In the genomic region with DNA sequence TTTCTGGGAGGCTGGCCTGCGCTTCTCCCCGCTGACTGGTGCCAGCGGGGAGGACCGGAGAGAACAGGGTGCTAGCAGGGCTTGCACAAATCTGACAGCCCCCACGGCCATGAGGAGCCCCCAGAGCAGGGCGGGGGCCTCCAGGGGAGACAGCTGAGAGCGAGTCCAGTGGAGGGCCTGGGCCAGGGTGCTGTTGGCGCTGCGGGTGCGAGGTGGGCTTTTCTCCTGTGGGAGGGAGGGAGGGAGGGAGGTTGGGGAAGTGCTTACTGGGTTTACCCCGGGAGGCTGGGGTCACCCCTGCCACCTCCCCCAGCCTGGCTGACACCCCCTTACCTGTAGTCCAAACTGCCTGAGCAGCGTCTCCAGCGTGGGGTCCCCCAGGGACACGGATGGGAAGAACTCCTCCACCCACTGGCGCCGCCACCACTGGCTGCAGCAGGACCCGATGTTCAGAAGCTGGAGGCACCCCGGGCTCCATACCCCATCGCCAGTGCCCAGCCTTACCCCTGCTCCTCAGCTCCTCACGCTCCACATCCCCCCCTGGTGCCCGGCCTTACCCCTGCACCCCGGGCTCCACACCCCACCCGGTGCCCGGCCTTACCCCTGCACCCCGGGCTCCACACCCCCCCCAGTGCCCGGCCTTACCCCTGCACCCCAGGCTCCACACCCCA, we compare ENCODE assay signal across 25 cellular contexts. TPM values are rescaled to one million over a fixed set of nuclear protein-coding genes. Genes with fewer than 3 reads are reported as not detected.
DNase-seq lines count a peak whose midpoint lies in the region; ATAC-seq, FAIRE-seq and TF ChIP-seq lines count a peak whose summit lies in the region.
"Had no signal": no experiment of that assay in that cellular context is flagged by ENCODE, and none has a peak within 500 bp of the region (broad histone marks: within the 10 kb centered on the region; RNA-seq: fewer than 3 reads in every experiment).

No MANE protein-coding gene starts in this region.

- H3K4me1 ChIP-seq in RWPE2 (ENCODE audit: insufficient read depth, poor library complexity, severe bottlenecking), result no peaks in the 10 kb centered on the region
- peaks cover 10% of the 10 kb centered on the region for H3K4me1 ChIP-seq in keratinocyte (ENCODE audit: control insufficient read depth, extremely low read depth, insufficient read depth, low read length)
- H3K4me1 ChIP-seq in naive thymus-derived CD4-positive, alpha-beta T cell (ENCODE audit: control insufficient read depth in 2 of 2, insufficient read depth in 2 of 2, low read length in 2 of 2), result peaks cover 11 to 17% of the 10 kb centered on the region in 2 donors

- no peaks in the 10 kb centered on the region for H4K20me1 ChIP-seq in keratinocyte (ENCODE audit: control insufficient read depth, extremely low read depth, insufficient read depth, low read length)

- H3K27me3 Mint-ChIP-seq in activated CD4-positive, alpha-beta T cell treated with anti-CD3 and anti-CD28 coated beads for 36 hours, result no peaks in the 10 kb centered on the region
- no peaks in the 10 kb centered on the region for H3K27me3 Mint-ChIP-seq in activated CD4-positive, alpha-beta T cell treated with anti-CD3 and anti-CD28 coated beads, Interleukin-2, amount 10 ng/mL, durations not matched to agents 7 days and 5 days
- no peaks in the 10 kb centered on the region for H3K27me3 Mint-ChIP-seq in naive thymus-derived CD4-positive, alpha-beta T cell
- H3K27me3 Mint-ChIP-seq: effector memory CD8-positive, alpha-beta T cell had no signal

- H3K27me3 ChIP-seq in RWPE2 (ENCODE audit: insufficient read depth, poor library complexity, severe bottlenecking), result no peaks in the 10 kb centered on the region
- H3K27me3 ChIP-seq in keratinocyte (ENCODE audit: control insufficient read depth, extremely low read depth, insufficient read depth, low read length), result no peaks in the 10 kb centered on the region
- H3K27me3 ChIP-seq in naive thymus-derived CD4-positive, alpha-beta T cell (ENCODE audit: control insufficient read depth in 2 of 2, insufficient read depth in 2 of 2, low read length in 2 of 2), result no peaks in the 10 kb centered on the region

- TF ChIP-seq CTCF in GM12875 (IDR thresholded peaks at IDR 0.05; ENCODE audit: borderline replicate concordance, insufficient read depth, low read depth, low read length), result peak; percentile 22; the same call in 1 of the 2 replicates
- TF ChIP-seq CTCF in RWPE2 (IDR thresholded peaks at IDR 0.05; ENCODE audit: poor library complexity, severe bottlenecking), result no peak
- TF ChIP-seq CTCF in keratinocyte (optimal IDR thresholded peaks at IDR 0.05 in 1 of 3, IDR thresholded peaks at IDR 0.05 in 1 of 3, conservative IDR thresholded peaks at IDR 0.05 in 1 of 3; ENCODE audit: extremely low read depth in 1 of 3, insufficient read depth in 2 of 3, low read length in 3 of 3), result peak in 2 of 3 experiments; percentile 9 to 13

- H3K4me1 Mint-ChIP-seq in activated CD4-positive, alpha-beta T cell treated with anti-CD3 and anti-CD28 coated beads for 36 hours, result peaks cover 2% of the 10 kb centered on the region
- peaks cover 4% of the 10 kb centered on the region for H3K4me1 Mint-ChIP-seq in activated CD4-positive, alpha-beta T cell treated with anti-CD3 and anti-CD28 coated beads, Interleukin-2, amount 10 ng/mL, durations not matched to agents 7 days and 5 days
- H3K4me1 Mint-ChIP-seq in naive thymus-derived CD4-positive, alpha-beta T cell, result peaks cover 1 to 13% (median 6%) of the 10 kb centered on the region in 7 donors

- H3K9me1 ChIP-seq in keratinocyte (ENCODE audit: control insufficient read depth, extremely low read depth, insufficient read depth, low read length), result no peaks in the 10 kb centered on the region

- peaks cover 17% of the 10 kb centered on the region for H3K36me3 ChIP-seq in RWPE2 (ENCODE audit: low read depth)
- peaks cover 6 to 17% of the 10 kb centered on the region in 2 experiments for H3K36me3 ChIP-seq in keratinocyte (ENCODE audit: control insufficient read depth in 2 of 2, extremely low read depth in 1 of 2, insufficient read depth in 2 of 2, low read length in 2 of 2)
- peaks cover 0 to 40% (median 7%) of the 10 kb centered on the region in 3 experiments for H3K36me3 ChIP-seq in naive thymus-derived CD4-positive, alpha-beta T cell (ENCODE audit: control insufficient read depth in 2 of 3, insufficient read depth in 3 of 3, low read length in 3 of 3)

- no peak overlapping the region for H3K27ac Mint-ChIP-seq in activated CD4-positive, alpha-beta T cell treated with anti-CD3 and anti-CD28 coated beads for 36 hours
- no peak overlapping the region for H3K27ac Mint-ChIP-seq in activated CD4-positive, alpha-beta T cell treated with anti-CD3 and anti-CD28 coated beads, Interleukin-2, amount 10 ng/mL, durations not matched to agents 7 days and 5 days
- no peak overlapping the region for H3K27ac Mint-ChIP-seq in naive thymus-derived CD4-positive, alpha-beta T cell
- H3K27ac Mint-ChIP-seq: activated T-helper 2 cell treated with anti-CD3 and anti-CD28 coated beads, Interferon-gamma antibody, Interleukin-2, Interleukin-4, amounts not matched to agents 10 μg/mL and 5 μg/mL and 100 μg/mL, durations not matched to agents 14 hours and 24 hours and 36 hours; effector memory CD8-positive, alpha-beta T cell; natural killer cell; T-helper 1 cell treated with Interleukin-12 subunit alpha and Interleukin-12 subunit beta and Interleukin-4 antibody, amounts not matched to agents 30 μg/mL and 1 μg/mL, for 36 hours had no signal

- H3K36me3 Mint-ChIP-seq in activated CD4-positive, alpha-beta T cell treated with anti-CD3 and anti-CD28 coated beads for 36 hours (ENCODE audit: low read depth), result peaks cover 8% of the 10 kb centered on the region
- H3K36me3 Mint-ChIP-seq in activated CD4-positive, alpha-beta T cell treated with anti-CD3 and anti-CD28 coated beads, Interleukin-2, amount 10 ng/mL, durations not matched to agents 7 days and 5 days (ENCODE audit: low read depth), result peaks cover 4% of the 10 kb centered on the region
- peaks cover 0 to 7% (median 0%) of the 10 kb centered on the region in 5 donors for H3K36me3 Mint-ChIP-seq in naive thymus-derived CD4-positive, alpha-beta T cell
- H3K36me3 Mint-ChIP-seq: natural killer cell had no signal

- dilution Hi-C loops in keratinocyte (cut with MboI; ENCODE audit: extremely low pct_ligation_motif_present, low sequenced_read_pairs), result no loop called here

- POLR2A ChIA-PET in activated CD4-positive, alpha-beta T cell treated with anti-CD3 and anti-CD28 coated beads for 36 hours (lab: Charles Lee), result no interaction called here
- POLR2A ChIA-PET in activated CD4-positive, alpha-beta T cell treated with anti-CD3 and anti-CD28 coated beads, Interleukin-2, amount 10 ng/mL, durations not matched to agents 7 days and 5 days (lab: Charles Lee), result no interaction called here
- POLR2A ChIA-PET in naive thymus-derived CD4-positive, alpha-beta T cell (lab: Charles Lee), result interaction anchor here (0.9 to 1.5 kb wide), 3 partner anchors 22 to 117 kb away, joined by 3 read pairs; partner anchors contain the start of gene ADM2

- H3K79me2 ChIP-seq in keratinocyte (ENCODE audit: control insufficient read depth, insufficient read depth, low read length), result peaks cover 15% of the 10 kb centered on the region

- H3K27ac ChIP-seq in RWPE2 (ENCODE audit: poor library complexity, severe bottlenecking), result no peak overlapping the region
- no peak overlapping the region for H3K27ac ChIP-seq in keratinocyte (ENCODE audit: control insufficient read depth, insufficient read depth, low read length)
- no peak overlapping the region for H3K27ac ChIP-seq in naive thymus-derived CD4-positive, alpha-beta T cell (ENCODE audit: low read depth, low read length)
- H3K27ac ChIP-seq: 22Rv1 had no signal

- intact Hi-C loops in activated CD4-positive, alpha-beta T cell treated with anti-CD3 and anti-CD28 coated beads for 36 hours (cut with DNase I, micrococcal nuclease), result loop anchor here in 1 of 2 experiments (10.0 kb wide), 2 partner anchors 49 to 259 kb away; partner anchors contain the start of gene TUBGCP6
- intact Hi-C loops in naive thymus-derived CD4-positive, alpha-beta T cell (cut with micrococcal nuclease), result loop anchor here in 1 of 2 donors (10.0 kb wide), 1 partner anchor 229 kb away; the partner anchor contains the start of gene MAPK11

- H3K9me3 Mint-ChIP-seq in activated CD4-positive, alpha-beta T cell treated with anti-CD3 and anti-CD28 coated beads for 36 hours (ENCODE audit: low read depth), result no peaks in the 10 kb centered on the region
- no peaks in the 10 kb centered on the region for H3K9me3 Mint-ChIP-seq in activated CD4-positive, alpha-beta T cell treated with anti-CD3 and anti-CD28 coated beads, Interleukin-2, amount 10 ng/mL, durations not matched to agents 7 days and 5 days
- H3K9me3 Mint-ChIP-seq in naive thymus-derived CD4-positive, alpha-beta T cell, result no peaks in the 10 kb centered on the region
- H3K9me3 Mint-ChIP-seq: activated T-helper 2 cell treated with anti-CD3 and anti-CD28 coated beads, Interferon-gamma antibody, Interleukin-2, Interleukin-4, amounts not matched to agents 10 μg/mL and 5 μg/mL and 100 μg/mL, durations not matched to agents 14 hours and 24 hours and 36 hours; effector memory CD8-positive, alpha-beta T cell; natural killer cell; T-helper 1 cell treated with Interleukin-12 subunit alpha and Interleukin-12 subunit beta and Interleukin-4 antibody, amounts not matched to agents 30 μg/mL and 1 μg/mL, for 36 hours had no signal

- H3K4me2 ChIP-seq in keratinocyte (ENCODE audit: control insufficient read depth, extremely low read depth, insufficient read depth, low read depth, low read length), result no peak overlapping the region

- no peak overlapping the region for H3K4me3 Mint-ChIP-seq in activated CD4-positive, alpha-beta T cell treated with anti-CD3 and anti-CD28 coated beads for 36 hours
- H3K4me3 Mint-ChIP-seq in activated CD4-positive, alpha-beta T cell treated with anti-CD3 and anti-CD28 coated beads, Interleukin-2, amount 10 ng/mL, durations not matched to agents 7 days and 5 days, result no peak overlapping the region
- H3K4me3 Mint-ChIP-seq in naive thymus-derived CD4-positive, alpha-beta T cell, result no peak overlapping the region
- H3K4me3 Mint-ChIP-seq: effector memory CD8-positive, alpha-beta T cell; natural killer cell; T-helper 1 cell treated with Interleukin-12 subunit alpha and Interleukin-12 subunit beta and Interleukin-4 antibody, amounts not matched to agents 30 μg/mL and 1 μg/mL, for 36 hours had no signal

- CTCF ChIA-PET in activated CD4-positive, alpha-beta T cell treated with anti-CD3 and anti-CD28 coated beads for 36 hours (lab: Charles Lee), result interaction anchor here (0.7 kb wide), 1 partner anchor 332 kb away, joined by 3 read pairs; no protein-coding TSS in a partner anchor
- CTCF ChIA-PET in activated CD4-positive, alpha-beta T cell treated with anti-CD3 and anti-CD28 coated beads, Interleukin-2, amount 10 ng/mL, durations not matched to agents 7 days and 5 days (lab: Charles Lee), result interaction anchor here (1.4 to 3.3 kb wide), 2 partner anchors 18 to 22 kb away, joined by 3 to 12 read pairs; partner anchors contain the start of gene SCO2
- CTCF ChIA-PET in naive thymus-derived CD4-positive, alpha-beta T cell (lab: Charles Lee), result interaction anchor here (0.6 kb wide), 1 partner anchor 116 kb away, joined by 4 read pairs; no protein-coding TSS in a partner anchor

- H3K4me3 ChIP-seq in GM12875 (ENCODE audit: low read depth, low read length), result no peak overlapping the region
- no peak overlapping the region for H3K4me3 ChIP-seq in RWPE2 (ENCODE audit: severe bottlenecking)
- no peak overlapping the region for H3K4me3 ChIP-seq in keratinocyte (ENCODE audit: control insufficient read depth in 2 of 3, extremely low read depth in 1 of 3, insufficient read depth in 2 of 3, low read depth in 1 of 3, low read length in 3 of 3)
- H3K4me3 ChIP-seq in naive thymus-derived CD4-positive, alpha-beta T cell (ENCODE audit: low read length), result no peak overlapping the region
- H3K4me3 ChIP-seq: K562 had no signal

- no peak overlapping the region for H2AFZ ChIP-seq in keratinocyte (ENCODE audit: control insufficient read depth, low read length)

- no peaks in the 10 kb centered on the region for H3K9me3 ChIP-seq in RWPE2 (ENCODE audit: severe bottlenecking)
- no peaks in the 10 kb centered on the region for H3K9me3 ChIP-seq in keratinocyte (ENCODE audit: control insufficient read depth, low read depth, low read length)
- H3K9me3 ChIP-seq in naive thymus-derived CD4-positive, alpha-beta T cell (ENCODE audit: control insufficient read depth in 2 of 3, low read length in 3 of 3), result no peaks in the 10 kb centered on the region

- FAIRE-seq in keratinocyte (lab: Jason Lieb, UNC), result no peak
- FAIRE-seq: H54, K562 had no signal

- ATAC-seq in activated CD4-positive, alpha-beta T cell treated with anti-CD3 and anti-CD28 coated beads for 36 hours, result no peak
- ATAC-seq in RWPE2 (ENCODE audit: low read depth) (no peak), HG02852 (IDR thresholded peaks at IDR 0.05; ENCODE audit: unreplicated experiment) (no peak)
- ATAC-seq in naive thymus-derived CD4-positive, alpha-beta T cell, result no peak
- ATAC-seq: effector memory CD8-positive, alpha-beta T cell; K562; natural killer cell had no signal

- DNase-seq in activated CD4-positive, alpha-beta T cell treated with anti-CD3 and anti-CD28 coated beads for 36 hours, result peak; percentile 55
- no peak for DNase-seq in activated CD4-positive, alpha-beta T cell treated with anti-CD3 and anti-CD28 coated beads, Interleukin-2, amount 10 ng/mL, durations not matched to agents 7 days and 5 days
- peak; percentile 61 for DNase-seq in RWPE2 (ENCODE audit: low spot score)
- DNase-seq in keratinocyte (ENCODE audit: low read depth, low spot score), result no peak
- DNase-seq in naive thymus-derived CD4-positive, alpha-beta T cell, result no peak
- no peak for DNase-seq in NCI-H2029 treated with DMSO at 0.1 percent for 48 hours (lab: John Stamatoyannopoulos, UW)
- DNase-seq: effector memory CD8-positive, alpha-beta T cell; GF-D8; hypothalamus; kidney glomerular epithelial cell; mesenchymal stem cell; natural killer cell; NCI-H1930; SHP77 treated with DMSO at 0.1 percent for 48 hours; stimulated activated CD4-positive, alpha-beta T cell treated with anti-CD3 and anti-CD28 coated beads, Interleukin-4, amount 100 ng/mL, for 4 hours had no signal

- no peak overlapping the region for H3K9ac ChIP-seq in keratinocyte (ENCODE audit: control insufficient read depth, extremely low read depth, insufficient read depth, low read length)

RNA-seq across cellular contexts. Expression of gene LMF2, which starts 3.9 kb away (rescaled TPM):
- total RNA-seq in activated CD4-positive, alpha-beta T cell treated with anti-CD3 and anti-CD28 coated beads for 36 hours, result 10 to 100 TPM; 46.8 to 49.4 TPM
- 100 to 1,000 TPM; 130 to 139 TPM for total RNA-seq in activated CD4-positive, alpha-beta T cell treated with anti-CD3 and anti-CD28 coated beads, Interleukin-2, amount 10 ng/mL, durations not matched to agents 7 days and 5 days
- 13.2 to 29.4 TPM (median 22.0 TPM) in 3 replicates for polyA plus RNA-seq in keratinocyte
- polyA plus RNA-seq in keratinocyte (2011; ENCODE audit: low read depth), result 3.1 TPM
- polyA plus RNA-seq in keratinocyte (2011; cell fraction: cytosol; rRNA removed), result 6.5 and 18.4 TPM in 2 replicates
- 104 and 135 TPM in 2 replicates for polyA plus RNA-seq in keratinocyte (2011; cell fraction: nucleus; rRNA removed)
- polyA plus RNA-seq in keratinocyte (2012; ENCODE audit: low replicate concordance), result 13.9 and 37.9 TPM in 2 replicates
- 23.4 to 35.9 TPM (median 23.7 TPM) in 3 replicates for polyA minus RNA-seq in keratinocyte
- polyA minus RNA-seq in keratinocyte (2011; cell fraction: cytosol; rRNA and poly(A)+ RNA removed), result 63.7 TPM
- polyA minus RNA-seq in keratinocyte (2011; cell fraction: nucleus; rRNA and poly(A)+ RNA removed), result 60.1 and 63.4 TPM in 2 replicates
- 100 to 1,000 TPM; 101 to 133 (median 118) TPM for total RNA-seq in naive thymus-derived CD4-positive, alpha-beta T cell
- polyA plus RNA-seq in naive thymus-derived CD4-positive, alpha-beta T cell, result 10 to 100 TPM; 15.0 to 25.5 TPM

RNA-seq across cellular contexts. Expression of gene NCAPH2, which starts 4.4 kb away (rescaled TPM):
- 100 to 1,000 TPM; 115 to 123 TPM for total RNA-seq in activated CD4-positive, alpha-beta T cell treated with anti-CD3 and anti-CD28 coated beads for 36 hours
- 100 to 1,000 TPM; 110 to 133 TPM for total RNA-seq in activated CD4-positive, alpha-beta T cell treated with anti-CD3 and anti-CD28 coated beads, Interleukin-2, amount 10 ng/mL, durations not matched to agents 7 days and 5 days
- polyA plus RNA-seq in keratinocyte, result 11.0 to 16.4 TPM (median 11.4 TPM) in 3 replicates
- polyA plus RNA-seq in keratinocyte (2011; ENCODE audit: low read depth), result 7.2 TPM
- 7.3 and 9.1 TPM in 2 replicates for polyA plus RNA-seq in keratinocyte (2011; cell fraction: cytosol; rRNA removed)
- 18.5 and 20.4 TPM in 2 replicates for polyA plus RNA-seq in keratinocyte (2011; cell fraction: nucleus; rRNA removed)
- 11.4 and 22.5 TPM in 2 replicates for polyA plus RNA-seq in keratinocyte (2012; ENCODE audit: low replicate concordance)
- polyA minus RNA-seq in keratinocyte, result 12.1 to 31.3 TPM (median 15.6 TPM) in 3 replicates
- 25.3 TPM for polyA minus RNA-seq in keratinocyte (2011; cell fraction: cytosol; rRNA and poly(A)+ RNA removed)
- 7.0 and 7.7 TPM in 2 replicates for polyA minus RNA-seq in keratinocyte (2011; cell fraction: nucleus; rRNA and poly(A)+ RNA removed)
- 100 to 1,000 TPM in 2 of 5 experiments, 10 to 100 TPM in 3; 74.3 to 135 (median 91.1) TPM for total RNA-seq in naive thymus-derived CD4-positive, alpha-beta T cell
- polyA plus RNA-seq in naive thymus-derived CD4-positive, alpha-beta T cell, result 10 to 100 TPM; 37.8 to 46.6 TPM

RNA-seq across cellular contexts. Expression of gene MIOX, which starts 17.0 kb away (rescaled TPM):
- total RNA-seq in activated CD4-positive, alpha-beta T cell treated with anti-CD3 and anti-CD28 coated beads for 36 hours, result under 1 TPM; 0.32 to 0.44 TPM
- under 1 TPM in 1 of 2 experiments, not detected in 1; 0.23 TPM for total RNA-seq in activated CD4-positive, alpha-beta T cell treated with anti-CD3 and anti-CD28 coated beads, Interleukin-2, amount 10 ng/mL, durations not matched to agents 7 days and 5 days
- not detected in 3 replicates for polyA plus RNA-seq in keratinocyte
- not detected for polyA plus RNA-seq in keratinocyte (2011; ENCODE audit: low read depth)
- polyA plus RNA-seq in keratinocyte (2011; cell fraction: cytosol; rRNA removed), result not detected in 2 replicates
- polyA plus RNA-seq in keratinocyte (2011; cell fraction: nucleus; rRNA removed), result 0.11 TPM in 1 of 2 replicates, not detected in the other
- polyA plus RNA-seq in keratinocyte (2012; ENCODE audit: low replicate concordance), result 0.30 TPM in 1 of 2 replicates, not detected in the other
- polyA minus RNA-seq in keratinocyte, result not detected in 3 replicates
- polyA minus RNA-seq in keratinocyte (2011; cell fraction: cytosol; rRNA and poly(A)+ RNA removed), result not detected
- polyA minus RNA-seq in keratinocyte (2011; cell fraction: nucleus; rRNA and poly(A)+ RNA removed), result not detected in 2 replicates
- under 1 TPM in 1 of 5 experiments, not detected in 4; 0.22 TPM for total RNA-seq in naive thymus-derived CD4-positive, alpha-beta T cell
- not detected for polyA plus RNA-seq in naive thymus-derived CD4-positive, alpha-beta T cell
- total RNA-seq: activated T-helper 2 cell treated with anti-CD3 and anti-CD28 coated beads, Interferon-gamma antibody, Interleukin-2, Interleukin-4, amounts not matched to agents 10 μg/mL and 5 μg/mL and 100 μg/mL, durations not matched to agents 14 hours and 24 hours and 36 hours; cerebellum; K562; skeletal muscle tissue; temporal lobe had no signal

RNA-seq across cellular contexts. Expression of gene SCO2, which starts 21.8 kb away (rescaled TPM):
- total RNA-seq in activated CD4-positive, alpha-beta T cell treated with anti-CD3 and anti-CD28 coated beads for 36 hours, result 1 to 10 TPM; 2.4 to 5.6 TPM
- 10 to 100 TPM in 1 of 2 experiments, 1 to 10 TPM in 1; 2.8 to 10.5 TPM for total RNA-seq in activated CD4-positive, alpha-beta T cell treated with anti-CD3 and anti-CD28 coated beads, Interleukin-2, amount 10 ng/mL, durations not matched to agents 7 days and 5 days
- polyA plus RNA-seq in keratinocyte, result 1.9 to 4.3 TPM (median 2.4 TPM) in 3 replicates
- polyA plus RNA-seq in keratinocyte (2011; ENCODE audit: low read depth), result not detected
- polyA plus RNA-seq in keratinocyte (2011; cell fraction: cytosol; rRNA removed), result 2.5 and 2.6 TPM in 2 replicates
- 3.5 and 7.0 TPM in 2 replicates for polyA plus RNA-seq in keratinocyte (2011; cell fraction: nucleus; rRNA removed)
- polyA plus RNA-seq in keratinocyte (2012; ENCODE audit: low replicate concordance), result 2.2 and 5.1 TPM in 2 replicates
- polyA minus RNA-seq in keratinocyte, result 1.4 to 2.1 TPM (median 1.5 TPM) in 3 replicates
- 9.8 TPM for polyA minus RNA-seq in keratinocyte (2011; cell fraction: cytosol; rRNA and poly(A)+ RNA removed)
- 1.3 and 1.9 TPM in 2 replicates for polyA minus RNA-seq in keratinocyte (2011; cell fraction: nucleus; rRNA and poly(A)+ RNA removed)
- 10 to 100 TPM in 1 of 5 experiments, 1 to 10 TPM in 4; 2.2 to 12.0 (median 5.5) TPM for total RNA-seq in naive thymus-derived CD4-positive, alpha-beta T cell
- polyA plus RNA-seq in naive thymus-derived CD4-positive, alpha-beta T cell, result 1 to 10 TPM; 4.9 to 9.4 TPM
- total RNA-seq: cerebellum had no signal

RNA-seq across cellular contexts. Expression of gene ADM2, which starts 22.3 kb away (rescaled TPM):
- total RNA-seq in activated CD4-positive, alpha-beta T cell treated with anti-CD3 and anti-CD28 coated beads for 36 hours, result 1 to 10 TPM; 7.5 to 7.9 TPM
- total RNA-seq in activated CD4-positive, alpha-beta T cell treated with anti-CD3 and anti-CD28 coated beads, Interleukin-2, amount 10 ng/mL, durations not matched to agents 7 days and 5 days, result 1 to 10 TPM; 3.7 to 4.1 TPM
- 0.21 to 0.54 TPM (median 0.27 TPM) in 3 replicates for polyA plus RNA-seq in keratinocyte
- 1.5 TPM for polyA plus RNA-seq in keratinocyte (2011; ENCODE audit: low read depth)
- 0.55 and 0.86 TPM in 2 replicates for polyA plus RNA-seq in keratinocyte (2011; cell fraction: cytosol; rRNA removed)
- polyA plus RNA-seq in keratinocyte (2011; cell fraction: nucleus; rRNA removed), result 1.7 and 2.0 TPM in 2 replicates
- polyA plus RNA-seq in keratinocyte (2012; ENCODE audit: low replicate concordance), result 0.79 and 6.0 TPM in 2 replicates
- polyA minus RNA-seq in keratinocyte, result 0.22 to 0.95 TPM (median 0.46 TPM) in 3 replicates
- 1.2 TPM for polyA minus RNA-seq in keratinocyte (2011; cell fraction: cytosol; rRNA and poly(A)+ RNA removed)
- polyA minus RNA-seq in keratinocyte (2011; cell fraction: nucleus; rRNA and poly(A)+ RNA removed), result 0.95 and 1.2 TPM in 2 replicates
- 1 to 10 TPM; 1.3 to 4.5 (median 4.0) TPM for total RNA-seq in naive thymus-derived CD4-positive, alpha-beta T cell
- polyA plus RNA-seq in naive thymus-derived CD4-positive, alpha-beta T cell, result under 1 TPM; 0.24 to 0.44 TPM

Comparison
In these comparisons a context has a peak if more than half of its experiments do, and no peak if none do; other contexts are left out.
1. DNase-seq: peak in activated CD4-positive, alpha-beta T cell treated with anti-CD3 and anti-CD28 coated beads for 36 hours (single experiment) and RWPE2 (single experiment); none in activated CD4-positive, alpha-beta T cell treated with anti-CD3 and anti-CD28 coated beads, Interleukin-2, amount 10 ng/mL, durations not matched to agents 7 days and 5 days (single experiment), keratinocyte (single experiment), naive thymus-derived CD4-positive, alpha-beta T cell (0 of 9) and NCI-H2029 treated with DMSO at 0.1 percent for 48 hours (single experiment).